ENCODE assay signal across 8 cellular contexts in the genomic region with DNA sequence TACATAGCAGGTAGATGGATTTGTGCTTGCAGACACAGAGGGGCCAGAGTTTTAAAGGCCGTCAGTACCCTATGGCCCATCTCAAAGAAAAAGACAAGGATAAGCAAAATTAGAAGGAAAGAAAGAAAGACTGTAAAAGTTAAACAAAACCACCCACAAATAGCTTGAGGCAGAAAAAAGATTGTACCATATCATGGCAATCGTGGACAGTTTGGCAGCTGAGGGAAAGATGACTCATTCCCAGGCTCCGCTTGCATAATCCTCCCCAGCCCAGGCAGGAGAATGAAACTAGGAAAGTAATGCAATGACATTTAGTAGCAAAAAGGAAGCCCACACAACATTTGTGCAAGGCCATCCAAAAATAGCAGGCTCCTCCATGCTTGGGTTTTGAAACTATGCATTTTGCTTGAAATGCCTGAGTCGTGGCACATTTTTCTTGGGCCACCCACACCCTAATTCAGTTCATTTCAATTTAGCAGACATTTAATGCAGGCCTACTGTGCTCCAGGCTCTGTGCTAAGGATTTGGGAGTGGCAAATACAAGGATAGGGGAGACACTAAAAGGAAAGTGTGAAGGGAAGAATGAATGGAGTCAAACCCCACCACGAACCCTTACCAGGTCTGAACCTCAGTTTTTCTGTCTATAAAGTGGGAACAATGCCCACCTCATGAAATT. TPM values are rescaled to one million over a fixed set of nuclear protein-coding genes. Genes with fewer than 3 reads are reported as not detected.
A peak's percentile ranks its signal among the peaks of the same experiment; 100 is the strongest.
DNase-seq lines count a peak whose midpoint lies in the region; ATAC-seq, FAIRE-seq and TF ChIP-seq lines count a peak whose summit lies in the region.

No MANE protein-coding gene starts in this region.

- H3K27ac ChIP-seq in SK-N-SH (ENCODE audit: low read depth in 2 of 2, low read length in 1 of 2): peak overlapping the region; percentile 91 to 93
- peak overlapping the region; percentile 41 to 54 for H3K27ac ChIP-seq in mucosa of rectum (ENCODE audit: low read depth in 2 of 2, low read length in 2 of 2)
- H3K27ac ChIP-seq in transverse colon: peak overlapping the region; percentile 67 to 81 (median 73)

- H3K36me3 ChIP-seq in SK-N-SH (replicated peaks in 1 of 2; ENCODE audit: control insufficient read depth in 1 of 2, insufficient read depth in 2 of 2, low read length in 1 of 2) (no peaks in the 10 kb centered on the region), mucosa of rectum (ENCODE audit: control insufficient read depth in 2 of 2, insufficient read depth in 2 of 2, low read length in 2 of 2) (no peaks in the 10 kb centered on the region), transverse colon (no peaks in the 10 kb centered on the region)

- TF ChIP-seq RAD21 in SK-N-SH (IDR thresholded peaks at IDR 0.05; ENCODE audit: low read length): no peak

- H3K9me2 ChIP-seq in SK-N-SH: no peaks in the 10 kb centered on the region

- H3K4me1 ChIP-seq in SK-N-SH (ENCODE audit: control insufficient read depth in 1 of 2, insufficient read depth in 2 of 2, low read depth in 1 of 2, low read length in 1 of 2) (peaks cover 24 to 36% of the 10 kb centered on the region in 2 experiments), mucosa of rectum (ENCODE audit: control insufficient read depth in 2 of 2, insufficient read depth in 2 of 2, low read length in 2 of 2) (peaks cover 23 to 31% of the 10 kb centered on the region in 2 donors), transverse colon (peaks cover 19 to 34% (median 29%) of the 10 kb centered on the region in 4 donors)

- H3K4me2 ChIP-seq in SK-N-SH: peak overlapping the region; percentile 70

- H3K4me3 ChIP-seq in SK-N-SH (ENCODE audit: low read depth in 2 of 2, low read length in 1 of 2) (no peak overlapping the region; a peak in 1 of 4 replicates), mucosa of rectum (ENCODE audit: low read length in 2 of 2) (no peak overlapping the region), transverse colon (no peak overlapping the region)

- H3K27me3 ChIP-seq in SK-N-SH (ENCODE audit: insufficient read depth) (no peaks in the 10 kb centered on the region), mucosa of rectum (ENCODE audit: control insufficient read depth in 2 of 2, insufficient read depth in 2 of 2, low read length in 2 of 2) (no peaks in the 10 kb centered on the region), transverse colon (no peaks in the 10 kb centered on the region)

- FAIRE-seq in endometrium (lab: Jason Lieb, UNC): peak; percentile 53

- in situ Hi-C loops in transverse colon (cut with MboI; ENCODE audit: low pct_ligation_motif_present in 1 of 4, low pct_unique_long_range_greater_than_20kb in 1 of 4, low sequenced_read_pairs in 3 of 4): no loop called here

- intact Hi-C loops in transverse colon (cut with DNase I; ENCODE audit: low total_unique reads): no loop called here

- CTCF ChIA-PET in SK-N-SH (lab: Yijun Ruan, JAX): interaction anchor here (0.5 to 1.0 kb wide), 3 partner anchors 13 to 227 kb away, joined by 3 read pairs; no protein-coding TSS in a partner anchor

- no peaks in the 10 kb centered on the region for H3K9me3 ChIP-seq in SK-N-SH
- H3K9me3 ChIP-seq in mucosa of rectum (ENCODE audit: control insufficient read depth in 2 of 2, low read length in 2 of 2): no peaks in the 10 kb centered on the region
- H3K9me3 ChIP-seq in transverse colon: no peaks in the 10 kb centered on the region

- no peak for TF ChIP-seq CTCF in SK-N-SH (IDR thresholded peaks at IDR 0.05)
- TF ChIP-seq CTCF in transverse colon (IDR thresholded peaks at IDR 0.05): no peak

- POLR2A ChIA-PET in SK-N-SH (lab: Yijun Ruan, JAX): no interaction called here

- no peaks in the 10 kb centered on the region for H4K20me1 ChIP-seq in SK-N-SH (ENCODE audit: insufficient read depth)

- DNase-seq in A172 (ENCODE audit: low spot score): peak; percentile 91
- peak; percentile 54 for DNase-seq in GOT3 (lab: John Stamatoyannopoulos, UW)
- DNase-seq in SK-N-SH: peak; percentile 51
- peak; percentile 77 for DNase-seq in transverse colon
- no peak for DNase-seq in DMS153 treated with DMSO at 0.1 percent for 48 hours (lab: John Stamatoyannopoulos, UW; ENCODE audit: unreplicated experiment)

- H3K79me2 ChIP-seq in SK-N-SH (ENCODE audit: insufficient read depth): no peaks in the 10 kb centered on the region

- H2AFZ ChIP-seq in SK-N-SH (ENCODE audit: low read depth): no peak overlapping the region

- TF ChIP-seq EP300 in SK-N-SH (IDR thresholded peaks at IDR 0.05; ENCODE audit: borderline replicate concordance in 1 of 2, low read depth in 1 of 2, low read length in 1 of 2) (peak; percentile 56 to 85; a peak in 3 of 4 replicates), transverse colon (IDR thresholded peaks at IDR 0.05; ENCODE audit: low read depth) (no peak)

- no peak for TF ChIP-seq POLR2A in transverse colon (IDR thresholded peaks at IDR 0.05)

- 20% methylated on average over 5 of the region's 5 CpGs for WGBS in SK-N-SH (ENCODE audit: low lambda C conversion rate)
- 22 to 26% methylated on average over 5 of the region's 5 CpGs for WGBS in transverse colon (ENCODE audit: low coverage in 1 of 2), 2 donors

- peaks cover 47% of the 10 kb centered on the region for H3F3A ChIP-seq in SK-N-SH (replicated peaks; ENCODE audit: insufficient read depth)

- H3K9ac ChIP-seq in SK-N-SH: peak overlapping the region; percentile 52; the same call in 1 of the 2 replicates
- no peak overlapping the region for H3K9ac ChIP-seq in mucosa of rectum (ENCODE audit: low read depth in 1 of 2, low read length in 2 of 2)

- ATAC-seq in HG02759 (IDR thresholded peaks at IDR 0.05; ENCODE audit: unreplicated experiment): no peak

TF ChIP-seq in SK-N-SH, 30 proteins besides CTCF, POLR2A, EP300 and RAD21 (continues in another document):
- TF ChIP-seq FOXM1 (IDR thresholded peaks at IDR 0.05; ENCODE audit: low read depth): no peak
- peak; percentile 55; the same call in 1 of the 2 replicates for TF ChIP-seq RCOR1 (IDR thresholded peaks at IDR 0.05; ENCODE audit: low read length)
- peak; percentile 96 for TF ChIP-seq FOSL2 (IDR thresholded peaks at IDR 0.05; ENCODE audit: borderline replicate concordance, low read depth)
- TF ChIP-seq, protein P1, sequence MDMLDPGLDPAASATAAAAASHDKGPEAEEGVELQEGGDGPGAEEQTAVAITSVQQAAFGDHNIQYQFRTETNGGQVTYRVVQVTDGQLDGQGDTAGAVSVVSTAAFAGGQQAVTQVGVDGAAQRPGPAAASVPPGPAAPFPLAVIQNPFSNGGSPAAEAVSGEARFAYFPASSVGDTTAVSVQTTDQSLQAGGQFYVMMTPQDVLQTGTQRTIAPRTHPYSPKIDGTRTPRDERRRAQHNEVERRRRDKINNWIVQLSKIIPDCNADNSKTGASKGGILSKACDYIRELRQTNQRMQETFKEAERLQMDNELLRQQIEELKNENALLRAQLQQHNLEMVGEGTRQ (IDR thresholded peaks at IDR 0.05; ENCODE audit: borderline replicate concordance, low read depth, low read length): no peak
- TF ChIP-seq, protein P2, sequence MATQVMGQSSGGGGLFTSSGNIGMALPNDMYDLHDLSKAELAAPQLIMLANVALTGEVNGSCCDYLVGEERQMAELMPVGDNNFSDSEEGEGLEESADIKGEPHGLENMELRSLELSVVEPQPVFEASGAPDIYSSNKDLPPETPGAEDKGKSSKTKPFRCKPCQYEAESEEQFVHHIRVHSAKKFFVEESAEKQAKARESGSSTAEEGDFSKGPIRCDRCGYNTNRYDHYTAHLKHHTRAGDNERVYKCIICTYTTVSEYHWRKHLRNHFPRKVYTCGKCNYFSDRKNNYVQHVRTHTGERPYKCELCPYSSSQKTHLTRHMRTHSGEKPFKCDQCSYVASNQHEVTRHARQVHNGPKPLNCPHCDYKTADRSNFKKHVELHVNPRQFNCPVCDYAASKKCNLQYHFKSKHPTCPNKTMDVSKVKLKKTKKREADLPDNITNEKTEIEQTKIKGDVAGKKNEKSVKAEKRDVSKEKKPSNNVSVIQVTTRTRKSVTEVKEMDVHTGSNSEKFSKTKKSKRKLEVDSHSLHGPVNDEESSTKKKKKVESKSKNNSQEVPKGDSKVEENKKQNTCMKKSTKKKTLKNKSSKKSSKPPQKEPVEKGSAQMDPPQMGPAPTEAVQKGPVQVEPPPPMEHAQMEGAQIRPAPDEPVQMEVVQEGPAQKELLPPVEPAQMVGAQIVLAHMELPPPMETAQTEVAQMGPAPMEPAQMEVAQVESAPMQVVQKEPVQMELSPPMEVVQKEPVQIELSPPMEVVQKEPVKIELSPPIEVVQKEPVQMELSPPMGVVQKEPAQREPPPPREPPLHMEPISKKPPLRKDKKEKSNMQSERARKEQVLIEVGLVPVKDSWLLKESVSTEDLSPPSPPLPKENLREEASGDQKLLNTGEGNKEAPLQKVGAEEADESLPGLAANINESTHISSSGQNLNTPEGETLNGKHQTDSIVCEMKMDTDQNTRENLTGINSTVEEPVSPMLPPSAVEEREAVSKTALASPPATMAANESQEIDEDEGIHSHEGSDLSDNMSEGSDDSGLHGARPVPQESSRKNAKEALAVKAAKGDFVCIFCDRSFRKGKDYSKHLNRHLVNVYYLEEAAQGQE (IDR thresholded peaks at IDR 0.05; ENCODE audit: low read depth, low read length): peak; percentile 65; the same call in 1 of the 2 replicates
- TF ChIP-seq NFIC (IDR thresholded peaks at IDR 0.05; ENCODE audit: borderline replicate concordance): peak; percentile 94
- TF ChIP-seq NRF1 (IDR thresholded peaks at IDR 0.05; ENCODE audit: low read depth, low read length): no peak
- peak; percentile 83 for TF ChIP-seq SIN3A (IDR thresholded peaks at IDR 0.05; ENCODE audit: borderline replicate concordance, low read depth, low read length)
- TF ChIP-seq TAF1 (IDR thresholded peaks at IDR 0.05; ENCODE audit: borderline replicate concordance, low read depth, low read length): no peak
- TF ChIP-seq JUND (IDR thresholded peaks at IDR 0.05): peak; percentile 96
- TF ChIP-seq MEF2A (IDR thresholded peaks at IDR 0.05; ENCODE audit: borderline replicate concordance, low read depth): peak; percentile 89; the same call in 1 of the 2 replicates
- TF ChIP-seq POLR2AphosphoS5 (IDR thresholded peaks at IDR 0.05; ENCODE audit: low read depth, low read length): peak; percentile 64; the same call in 1 of the 2 replicates
- TF ChIP-seq, protein P3, sequence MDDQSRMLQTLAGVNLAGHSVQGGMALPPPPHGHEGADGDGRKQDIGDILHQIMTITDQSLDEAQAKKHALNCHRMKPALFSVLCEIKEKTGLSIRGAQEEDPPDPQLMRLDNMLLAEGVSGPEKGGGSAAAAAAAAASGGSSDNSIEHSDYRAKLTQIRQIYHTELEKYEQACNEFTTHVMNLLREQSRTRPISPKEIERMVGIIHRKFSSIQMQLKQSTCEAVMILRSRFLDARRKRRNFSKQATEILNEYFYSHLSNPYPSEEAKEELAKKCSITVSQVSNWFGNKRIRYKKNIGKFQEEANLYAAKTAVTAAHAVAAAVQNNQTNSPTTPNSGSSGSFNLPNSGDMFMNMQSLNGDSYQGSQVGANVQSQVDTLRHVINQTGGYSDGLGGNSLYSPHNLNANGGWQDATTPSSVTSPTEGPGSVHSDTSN (IDR thresholded peaks at IDR 0.05): peak; percentile 87

RNA-seq across cellular contexts. Expression of a gene that starts 40.9 kb away (rescaled TPM):
- total RNA-seq in A172 (2014; rRNA removed; shearing (Covaris generic)): 5.2 and 7.2 TPM in 2 replicates
- polyA plus RNA-seq in SK-N-SH (2012; rRNA removed): 18.0 and 19.5 TPM in 2 replicates
- 12.0 and 14.6 TPM in 2 replicates for polyA plus RNA-seq in SK-N-SH (2012; cell fraction: cytosol; rRNA removed)
- 47.4 and 59.5 TPM in 2 replicates for polyA plus RNA-seq in SK-N-SH (2012; cell fraction: nucleus; rRNA removed)
- 10 to 100 TPM; 30.9 to 65.1 (median 57.0) TPM for total RNA-seq in transverse colon
